ENCODE assay signal across 1 cellular context in the genomic region with DNA sequence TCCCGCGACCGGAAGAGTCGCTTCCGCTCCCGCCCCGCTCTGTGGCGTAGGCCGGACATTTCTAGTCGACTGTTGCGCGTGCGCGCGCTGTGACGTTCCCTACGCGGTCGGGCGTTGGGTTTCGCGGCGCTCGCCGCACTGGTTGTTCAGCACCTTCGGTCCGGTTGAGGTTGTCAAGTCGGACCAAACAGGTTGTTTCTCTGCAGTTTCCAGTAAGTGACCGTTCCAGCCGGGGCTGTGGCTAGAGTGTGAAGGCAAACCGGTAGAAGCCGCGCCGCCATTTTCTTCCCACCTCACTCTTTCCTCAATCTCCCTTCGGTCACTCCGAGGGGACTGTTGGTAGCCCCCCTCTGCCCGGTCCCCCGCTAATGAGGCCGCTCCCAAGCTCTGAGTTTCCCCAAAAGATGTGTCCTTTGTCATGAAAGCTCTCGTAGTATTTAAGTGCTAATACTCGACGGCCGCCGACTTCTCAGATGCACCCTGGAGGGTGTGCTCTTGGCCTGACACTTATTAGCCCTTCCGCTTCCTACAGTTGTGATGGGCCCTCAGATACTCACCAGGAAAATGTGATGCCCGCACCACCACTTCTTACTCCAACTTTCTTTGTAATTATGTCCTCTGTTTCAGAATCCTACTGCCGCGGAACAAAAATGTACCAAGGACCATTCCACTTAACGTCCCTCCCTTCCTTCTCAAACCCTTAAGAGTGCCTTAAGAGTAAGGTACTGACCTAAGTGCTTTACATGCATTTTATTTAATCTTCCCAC.
TF ChIP-seq lines count a peak whose summit lies in the region.

No MANE protein-coding gene starts in this region.

TF ChIP-seq in K562, 482 proteins besides CTCF, POLR2A, EP300 and RAD21 (continued from another document and continues in another):
- TF ChIP-seq, protein P1, sequence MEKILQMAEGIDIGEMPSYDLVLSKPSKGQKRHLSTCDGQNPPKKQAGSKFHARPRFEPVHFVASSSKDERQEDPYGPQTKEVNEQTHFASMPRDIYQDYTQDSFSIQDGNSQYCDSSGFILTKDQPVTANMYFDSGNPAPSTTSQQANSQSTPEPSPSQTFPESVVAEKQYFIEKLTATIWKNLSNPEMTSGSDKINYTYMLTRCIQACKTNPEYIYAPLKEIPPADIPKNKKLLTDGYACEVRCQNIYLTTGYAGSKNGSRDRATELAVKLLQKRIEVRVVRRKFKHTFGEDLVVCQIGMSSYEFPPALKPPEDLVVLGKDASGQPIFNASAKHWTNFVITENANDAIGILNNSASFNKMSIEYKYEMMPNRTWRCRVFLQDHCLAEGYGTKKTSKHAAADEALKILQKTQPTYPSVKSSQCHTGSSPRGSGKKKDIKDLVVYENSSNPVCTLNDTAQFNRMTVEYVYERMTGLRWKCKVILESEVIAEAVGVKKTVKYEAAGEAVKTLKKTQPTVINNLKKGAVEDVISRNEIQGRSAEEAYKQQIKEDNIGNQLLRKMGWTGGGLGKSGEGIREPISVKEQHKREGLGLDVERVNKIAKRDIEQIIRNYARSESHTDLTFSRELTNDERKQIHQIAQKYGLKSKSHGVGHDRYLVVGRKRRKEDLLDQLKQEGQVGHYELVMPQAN (IDR thresholded peaks at IDR 0.05; ENCODE audit: borderline replicate concordance), result no peak; the same call in 1 of the 2 replicates
- TF ChIP-seq NFYB (IDR thresholded peaks at IDR 0.05; ENCODE audit: extremely low read depth, insufficient read length), result no peak
- TF ChIP-seq, protein P2, sequence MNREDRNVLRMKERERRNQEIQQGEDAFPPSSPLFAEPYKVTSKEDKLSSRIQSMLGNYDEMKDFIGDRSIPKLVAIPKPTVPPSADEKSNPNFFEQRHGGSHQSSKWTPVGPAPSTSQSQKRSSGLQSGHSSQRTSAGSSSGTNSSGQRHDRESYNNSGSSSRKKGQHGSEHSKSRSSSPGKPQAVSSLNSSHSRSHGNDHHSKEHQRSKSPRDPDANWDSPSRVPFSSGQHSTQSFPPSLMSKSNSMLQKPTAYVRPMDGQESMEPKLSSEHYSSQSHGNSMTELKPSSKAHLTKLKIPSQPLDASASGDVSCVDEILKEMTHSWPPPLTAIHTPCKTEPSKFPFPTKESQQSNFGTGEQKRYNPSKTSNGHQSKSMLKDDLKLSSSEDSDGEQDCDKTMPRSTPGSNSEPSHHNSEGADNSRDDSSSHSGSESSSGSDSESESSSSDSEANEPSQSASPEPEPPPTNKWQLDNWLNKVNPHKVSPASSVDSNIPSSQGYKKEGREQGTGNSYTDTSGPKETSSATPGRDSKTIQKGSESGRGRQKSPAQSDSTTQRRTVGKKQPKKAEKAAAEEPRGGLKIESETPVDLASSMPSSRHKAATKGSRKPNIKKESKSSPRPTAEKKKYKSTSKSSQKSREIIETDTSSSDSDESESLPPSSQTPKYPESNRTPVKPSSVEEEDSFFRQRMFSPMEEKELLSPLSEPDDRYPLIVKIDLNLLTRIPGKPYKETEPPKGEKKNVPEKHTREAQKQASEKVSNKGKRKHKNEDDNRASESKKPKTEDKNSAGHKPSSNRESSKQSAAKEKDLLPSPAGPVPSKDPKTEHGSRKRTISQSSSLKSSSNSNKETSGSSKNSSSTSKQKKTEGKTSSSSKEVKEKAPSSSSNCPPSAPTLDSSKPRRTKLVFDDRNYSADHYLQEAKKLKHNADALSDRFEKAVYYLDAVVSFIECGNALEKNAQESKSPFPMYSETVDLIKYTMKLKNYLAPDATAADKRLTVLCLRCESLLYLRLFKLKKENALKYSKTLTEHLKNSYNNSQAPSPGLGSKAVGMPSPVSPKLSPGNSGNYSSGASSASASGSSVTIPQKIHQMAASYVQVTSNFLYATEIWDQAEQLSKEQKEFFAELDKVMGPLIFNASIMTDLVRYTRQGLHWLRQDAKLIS (CRISPR knock-in tag; IDR thresholded peaks at IDR 0.05), result peak; percentile 96
- TF ChIP-seq, protein P3, sequence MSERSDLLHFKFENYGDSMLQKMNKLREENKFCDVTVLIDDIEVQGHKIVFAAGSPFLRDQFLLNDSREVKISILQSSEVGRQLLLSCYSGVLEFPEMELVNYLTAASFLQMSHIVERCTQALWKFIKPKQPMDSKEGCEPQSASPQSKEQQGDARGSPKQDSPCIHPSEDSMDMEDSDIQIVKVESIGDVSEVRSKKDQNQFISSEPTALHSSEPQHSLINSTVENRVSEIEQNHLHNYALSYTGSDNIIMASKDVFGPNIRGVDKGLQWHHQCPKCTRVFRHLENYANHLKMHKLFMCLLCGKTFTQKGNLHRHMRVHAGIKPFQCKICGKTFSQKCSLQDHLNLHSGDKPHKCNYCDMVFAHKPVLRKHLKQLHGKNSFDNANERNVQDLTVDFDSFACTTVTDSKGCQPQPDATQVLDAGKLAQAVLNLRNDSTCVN (CRISPR knock-in tag; IDR thresholded peaks at IDR 0.05), result no peak
- TF ChIP-seq, protein P4, sequence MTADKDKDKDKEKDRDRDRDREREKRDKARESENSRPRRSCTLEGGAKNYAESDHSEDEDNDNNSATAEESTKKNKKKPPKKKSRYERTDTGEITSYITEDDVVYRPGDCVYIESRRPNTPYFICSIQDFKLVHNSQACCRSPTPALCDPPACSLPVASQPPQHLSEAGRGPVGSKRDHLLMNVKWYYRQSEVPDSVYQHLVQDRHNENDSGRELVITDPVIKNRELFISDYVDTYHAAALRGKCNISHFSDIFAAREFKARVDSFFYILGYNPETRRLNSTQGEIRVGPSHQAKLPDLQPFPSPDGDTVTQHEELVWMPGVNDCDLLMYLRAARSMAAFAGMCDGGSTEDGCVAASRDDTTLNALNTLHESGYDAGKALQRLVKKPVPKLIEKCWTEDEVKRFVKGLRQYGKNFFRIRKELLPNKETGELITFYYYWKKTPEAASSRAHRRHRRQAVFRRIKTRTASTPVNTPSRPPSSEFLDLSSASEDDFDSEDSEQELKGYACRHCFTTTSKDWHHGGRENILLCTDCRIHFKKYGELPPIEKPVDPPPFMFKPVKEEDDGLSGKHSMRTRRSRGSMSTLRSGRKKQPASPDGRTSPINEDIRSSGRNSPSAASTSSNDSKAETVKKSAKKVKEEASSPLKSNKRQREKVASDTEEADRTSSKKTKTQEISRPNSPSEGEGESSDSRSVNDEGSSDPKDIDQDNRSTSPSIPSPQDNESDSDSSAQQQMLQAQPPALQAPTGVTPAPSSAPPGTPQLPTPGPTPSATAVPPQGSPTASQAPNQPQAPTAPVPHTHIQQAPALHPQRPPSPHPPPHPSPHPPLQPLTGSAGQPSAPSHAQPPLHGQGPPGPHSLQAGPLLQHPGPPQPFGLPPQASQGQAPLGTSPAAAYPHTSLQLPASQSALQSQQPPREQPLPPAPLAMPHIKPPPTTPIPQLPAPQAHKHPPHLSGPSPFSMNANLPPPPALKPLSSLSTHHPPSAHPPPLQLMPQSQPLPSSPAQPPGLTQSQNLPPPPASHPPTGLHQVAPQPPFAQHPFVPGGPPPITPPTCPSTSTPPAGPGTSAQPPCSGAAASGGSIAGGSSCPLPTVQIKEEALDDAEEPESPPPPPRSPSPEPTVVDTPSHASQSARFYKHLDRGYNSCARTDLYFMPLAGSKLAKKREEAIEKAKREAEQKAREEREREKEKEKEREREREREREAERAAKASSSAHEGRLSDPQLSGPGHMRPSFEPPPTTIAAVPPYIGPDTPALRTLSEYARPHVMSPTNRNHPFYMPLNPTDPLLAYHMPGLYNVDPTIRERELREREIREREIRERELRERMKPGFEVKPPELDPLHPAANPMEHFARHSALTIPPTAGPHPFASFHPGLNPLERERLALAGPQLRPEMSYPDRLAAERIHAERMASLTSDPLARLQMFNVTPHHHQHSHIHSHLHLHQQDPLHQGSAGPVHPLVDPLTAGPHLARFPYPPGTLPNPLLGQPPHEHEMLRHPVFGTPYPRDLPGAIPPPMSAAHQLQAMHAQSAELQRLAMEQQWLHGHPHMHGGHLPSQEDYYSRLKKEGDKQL (CRISPR knock-in tag; IDR thresholded peaks at IDR 0.05; ENCODE audit: borderline replicate concordance), result peak; percentile 81
- no peak for TF ChIP-seq HNRNPH1 (optimal IDR thresholded peaks at IDR 0.05; ENCODE audit: low read depth, low read length)
- no peak for TF ChIP-seq MCM5 (IDR thresholded peaks at IDR 0.05; ENCODE audit: low read depth)
- TF ChIP-seq, protein P5, sequence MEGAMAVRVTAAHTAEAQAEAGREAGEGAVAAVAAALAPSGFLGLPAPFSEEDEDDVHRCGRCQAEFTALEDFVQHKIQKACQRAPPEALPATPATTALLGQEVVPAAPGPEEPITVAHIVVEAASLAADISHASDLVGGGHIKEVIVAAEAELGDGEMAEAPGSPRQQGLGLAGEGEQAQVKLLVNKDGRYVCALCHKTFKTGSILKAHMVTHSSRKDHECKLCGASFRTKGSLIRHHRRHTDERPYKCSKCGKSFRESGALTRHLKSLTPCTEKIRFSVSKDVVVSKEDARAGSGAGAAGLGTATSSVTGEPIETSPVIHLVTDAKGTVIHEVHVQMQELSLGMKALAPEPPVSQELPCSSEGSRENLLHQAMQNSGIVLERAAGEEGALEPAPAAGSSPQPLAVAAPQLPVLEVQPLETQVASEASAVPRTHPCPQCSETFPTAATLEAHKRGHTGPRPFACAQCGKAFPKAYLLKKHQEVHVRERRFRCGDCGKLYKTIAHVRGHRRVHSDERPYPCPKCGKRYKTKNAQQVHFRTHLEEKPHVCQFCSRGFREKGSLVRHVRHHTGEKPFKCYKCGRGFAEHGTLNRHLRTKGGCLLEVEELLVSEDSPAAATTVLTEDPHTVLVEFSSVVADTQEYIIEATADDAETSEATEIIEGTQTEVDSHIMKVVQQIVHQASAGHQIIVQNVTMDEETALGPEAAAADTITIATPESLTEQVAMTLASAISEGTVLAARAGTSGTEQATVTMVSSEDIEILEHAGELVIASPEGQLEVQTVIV (CRISPR knock-in tag; IDR thresholded peaks at IDR 0.05; ENCODE audit: borderline replicate concordance), result no peak
- TF ChIP-seq ZEB2 (IDR thresholded peaks at IDR 0.05), result no peak
- no peak for TF ChIP-seq KDM1A (IDR thresholded peaks at IDR 0.05)
- TF ChIP-seq, protein P6, sequence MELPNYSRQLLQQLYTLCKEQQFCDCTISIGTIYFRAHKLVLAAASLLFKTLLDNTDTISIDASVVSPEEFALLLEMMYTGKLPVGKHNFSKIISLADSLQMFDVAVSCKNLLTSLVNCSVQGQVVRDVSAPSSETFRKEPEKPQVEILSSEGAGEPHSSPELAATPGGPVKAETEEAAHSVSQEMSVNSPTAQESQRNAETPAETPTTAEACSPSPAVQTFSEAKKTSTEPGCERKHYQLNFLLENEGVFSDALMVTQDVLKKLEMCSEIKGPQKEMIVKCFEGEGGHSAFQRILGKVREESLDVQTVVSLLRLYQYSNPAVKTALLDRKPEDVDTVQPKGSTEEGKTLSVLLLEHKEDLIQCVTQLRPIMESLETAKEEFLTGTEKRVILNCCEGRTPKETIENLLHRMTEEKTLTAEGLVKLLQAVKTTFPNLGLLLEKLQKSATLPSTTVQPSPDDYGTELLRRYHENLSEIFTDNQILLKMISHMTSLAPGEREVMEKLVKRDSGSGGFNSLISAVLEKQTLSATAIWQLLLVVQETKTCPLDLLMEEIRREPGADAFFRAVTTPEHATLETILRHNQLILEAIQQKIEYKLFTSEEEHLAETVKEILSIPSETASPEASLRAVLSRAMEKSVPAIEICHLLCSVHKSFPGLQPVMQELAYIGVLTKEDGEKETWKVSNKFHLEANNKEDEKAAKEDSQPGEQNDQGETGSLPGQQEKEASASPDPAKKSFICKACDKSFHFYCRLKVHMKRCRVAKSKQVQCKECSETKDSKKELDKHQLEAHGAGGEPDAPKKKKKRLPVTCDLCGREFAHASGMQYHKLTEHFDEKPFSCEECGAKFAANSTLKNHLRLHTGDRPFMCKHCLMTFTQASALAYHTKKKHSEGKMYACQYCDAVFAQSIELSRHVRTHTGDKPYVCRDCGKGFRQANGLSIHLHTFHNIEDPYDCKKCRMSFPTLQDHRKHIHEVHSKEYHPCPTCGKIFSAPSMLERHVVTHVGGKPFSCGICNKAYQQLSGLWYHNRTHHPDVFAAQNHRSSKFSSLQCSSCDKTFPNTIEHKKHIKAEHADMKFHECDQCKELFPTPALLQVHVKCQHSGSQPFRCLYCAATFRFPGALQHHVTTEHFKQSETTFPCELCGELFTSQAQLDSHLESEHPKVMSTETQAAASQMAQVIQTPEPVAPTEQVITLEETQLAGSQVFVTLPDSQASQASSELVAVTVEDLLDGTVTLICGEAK (IDR thresholded peaks at IDR 0.05), result peak; percentile 59
- TF ChIP-seq, protein P6 (CRISPR knock-in tag; IDR thresholded peaks at IDR 0.05), result no peak
- TF ChIP-seq NR1H2 (CRISPR knock-in tag; IDR thresholded peaks at IDR 0.05), result no peak
- peak; percentile 84; the same call in 1 of the 2 replicates for TF ChIP-seq MYC (IDR thresholded peaks at IDR 0.05; ENCODE audit: low read depth, low read length)
- peak; percentile 83; the same call in 1 of the 2 replicates for TF ChIP-seq MYC (CRISPR knock-in tag; IDR thresholded peaks at IDR 0.05; ENCODE audit: borderline replicate concordance, low read depth)
- TF ChIP-seq FOS (IDR thresholded peaks at IDR 0.05; ENCODE audit: extremely low read depth, insufficient read length), result no peak
- TF ChIP-seq, protein P7, sequence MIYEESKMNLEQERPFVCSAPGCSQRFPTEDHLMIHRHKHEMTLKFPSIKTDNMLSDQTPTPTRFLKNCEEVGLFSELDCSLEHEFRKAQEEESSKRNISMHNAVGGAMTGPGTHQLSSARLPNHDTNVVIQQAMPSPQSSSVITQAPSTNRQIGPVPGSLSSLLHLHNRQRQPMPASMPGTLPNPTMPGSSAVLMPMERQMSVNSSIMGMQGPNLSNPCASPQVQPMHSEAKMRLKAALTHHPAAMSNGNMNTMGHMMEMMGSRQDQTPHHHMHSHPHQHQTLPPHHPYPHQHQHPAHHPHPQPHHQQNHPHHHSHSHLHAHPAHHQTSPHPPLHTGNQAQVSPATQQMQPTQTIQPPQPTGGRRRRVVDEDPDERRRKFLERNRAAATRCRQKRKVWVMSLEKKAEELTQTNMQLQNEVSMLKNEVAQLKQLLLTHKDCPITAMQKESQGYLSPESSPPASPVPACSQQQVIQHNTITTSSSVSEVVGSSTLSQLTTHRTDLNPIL (CRISPR knock-in tag; IDR thresholded peaks at IDR 0.05), result 0 out of 2 replicates have a peak, but pooled peaks have one; percentile 50
- TF ChIP-seq BRD4 (IDR thresholded peaks at IDR 0.05), result peak; percentile 82; the same call in 1 of the 2 replicates
- TF ChIP-seq CBFA2T2 (conservative IDR thresholded peaks at IDR 0.05), result no peak
- no peak for TF ChIP-seq ZNF212 (CRISPR knock-in tag; IDR thresholded peaks at IDR 0.05)
